Comparison of ENCODE assay signal across 17 cellular contexts in genomic region chr14:65041434-65041915, GRCh38.
"Had no signal": no experiment of that assay in that cellular context is flagged by ENCODE, and none has a peak within 500 bp of the region (broad histone marks: within the 10 kb centered on the region; RNA-seq: fewer than 3 reads in every experiment).

No MANE protein-coding gene starts in this region.

- H3K27ac Mint-ChIP-seq: effector memory CD8-positive, alpha-beta T cell; immature natural killer cell; stimulated activated naive B cell treated with anti-CD40 and anti-IgM and Interleukin-4, amounts not matched to agents 10 μg/mL and 1 μg/mL and 100 μg/mL, for 72 hours; stimulated activated naive CD8-positive, alpha-beta T cell treated with anti-CD3 and anti-CD28 coated beads, Interleukin-15, Interleukin-2, amounts not matched to agents 100 ng/mL and 50 ng/mL, for 24 hours had no signal

- H3K4me1 Mint-ChIP-seq: central memory CD8-positive, alpha-beta T cell had no signal

- H3K9me3 Mint-ChIP-seq: central memory CD8-positive, alpha-beta T cell; effector memory CD8-positive, alpha-beta T cell; immature natural killer cell; mesothelial cell of epicardium; naive thymus-derived CD4-positive, alpha-beta T cell; stimulated activated naive B cell treated with anti-CD40 and anti-IgM and Interleukin-4, amounts not matched to agents 10 μg/mL and 1 μg/mL and 100 μg/mL, for 72 hours; stimulated activated naive CD8-positive, alpha-beta T cell treated with anti-CD3 and anti-CD28 coated beads, Interleukin-15, Interleukin-2, amounts not matched to agents 100 ng/mL and 50 ng/mL, for 24 hours had no signal

- H3K27me3 Mint-ChIP-seq: central memory CD8-positive, alpha-beta T cell; effector memory CD8-positive, alpha-beta T cell; naive thymus-derived CD4-positive, alpha-beta T cell; stimulated activated naive B cell treated with anti-CD40 and anti-IgM and Interleukin-4, amounts not matched to agents 10 μg/mL and 1 μg/mL and 100 μg/mL, for 72 hours; stimulated activated naive CD8-positive, alpha-beta T cell treated with anti-CD3 and anti-CD28 coated beads, Interleukin-15, Interleukin-2, amounts not matched to agents 100 ng/mL and 50 ng/mL, for 24 hours had no signal

- ATAC-seq: effector memory CD8-positive, alpha-beta T cell; naive thymus-derived CD4-positive, alpha-beta T cell; right cardiac atrium; stimulated activated naive B cell treated with anti-CD40 and anti-IgM and Interleukin-4, amounts not matched to agents 10 μg/mL and 1 μg/mL and 100 μg/mL, for 72 hours; upper lobe of right lung had no signal

- H3K4me3 Mint-ChIP-seq: central memory CD8-positive, alpha-beta T cell; effector memory CD8-positive, alpha-beta T cell; immature natural killer cell; mesothelial cell of epicardium; naive thymus-derived CD4-positive, alpha-beta T cell; stimulated activated naive B cell treated with anti-CD40 and anti-IgM and Interleukin-4, amounts not matched to agents 10 μg/mL and 1 μg/mL and 100 μg/mL, for 72 hours; stimulated activated naive CD8-positive, alpha-beta T cell treated with anti-CD3 and anti-CD28 coated beads, Interleukin-15, Interleukin-2, amounts not matched to agents 100 ng/mL and 50 ng/mL, for 24 hours had no signal

- DNase-seq: effector memory CD8-positive, alpha-beta T cell; hypothalamus; immature natural killer cell; islet precursor cell; kidney glomerular epithelial cell; mesenchymal stem cell; naive thymus-derived CD4-positive, alpha-beta T cell; right cardiac atrium; spleen; stimulated activated CD4-positive, alpha-beta T cell treated with anti-CD3 and anti-CD28 coated beads, Interleukin-4, amount 100 ng/mL, for 4 hours; stimulated activated naive B cell treated with anti-CD40 and anti-IgM and Interleukin-4, amounts not matched to agents 10 μg/mL and 1 μg/mL and 100 μg/mL, for 72 hours; transverse colon; upper lobe of right lung; uterus had no signal
